Comparison of ENCODE assay signal across 1 cellular context in genomic region chr7:125605241-125605640, GRCh38.
TF ChIP-seq lines count a peak whose summit lies in the region.

No MANE protein-coding gene starts in this region.

TF ChIP-seq in K562, 482 proteins besides CTCF, POLR2A, EP300 and RAD21 (continued from another document):
- TF ChIP-seq AFF4 (CRISPR knock-in tag; IDR thresholded peaks at IDR 0.05): no peak
